Comparison of ENCODE assay signal across 9 cellular contexts in genomic region chr6:158536084-158536890, GRCh38. TPM values are rescaled to one million over a fixed set of nuclear protein-coding genes. Genes with fewer than 3 reads are reported as not detected.
DNase-seq lines count a peak whose midpoint lies in the region; ATAC-seq, FAIRE-seq and TF ChIP-seq lines count a peak whose summit lies in the region.
"Had no signal": no experiment of that assay in that cellular context is flagged by ENCODE, and none has a peak within 500 bp of the region (broad histone marks: within the 10 kb centered on the region; RNA-seq: fewer than 3 reads in every experiment).

No MANE protein-coding gene starts in this region.

- ATAC-seq in GM21526 (IDR thresholded peaks at IDR 0.05; ENCODE audit: low FRiP score, unreplicated experiment) (no peak), GM18867 (IDR thresholded peaks at IDR 0.05; ENCODE audit: unreplicated experiment) (no peak)

- intact Hi-C loops in breast epithelium (cut with DNase I; ENCODE audit: low total_unique reads): no loop called here

- H3K9ac ChIP-seq in iPS-20b (ENCODE audit: low read depth, low read length): no peak overlapping the region

- H3K27ac ChIP-seq in WERI-Rb-1 (peak overlapping the region; percentile 90), breast epithelium (no peak overlapping the region), iPS-20b (ENCODE audit: low read length) (no peak overlapping the region), small intestine (ENCODE audit: low read depth in 1 of 2, low read length in 1 of 2) (no peak overlapping the region)

- WGBS in small intestine, 3 donors: 0 to 1% (median 0%) methylated on average over 60 to 75 of the region's 75 CpGs

- no peaks in the 10 kb centered on the region for H3K9me3 ChIP-seq in WERI-Rb-1 (ENCODE audit: severe bottlenecking)
- no peaks in the 10 kb centered on the region for H3K9me3 ChIP-seq in breast epithelium
- no peaks in the 10 kb centered on the region for H3K9me3 ChIP-seq in iPS-20b (ENCODE audit: insufficient read depth, low read depth, low read length)
- H3K9me3 ChIP-seq in small intestine (ENCODE audit: control insufficient read depth, low read depth): no peaks in the 10 kb centered on the region

- DNase-seq in GM12891 (ENCODE audit: insufficient read length, low spot score) (peak; percentile 80), NCI-H1694 (lab: John Stamatoyannopoulos, UW) (peak; percentile 11), WERI-Rb-1 (peak; percentile 81), breast epithelium (ENCODE audit: low spot score in 2 of 2) (peak in 1 of 2 donors; percentile 77), small intestine (peak; percentile 71)

- no peaks in the 10 kb centered on the region for H3K4me1 ChIP-seq in breast epithelium
- peaks cover 2% of the 10 kb centered on the region; the same call in 1 of the 2 replicates for H3K4me1 ChIP-seq in iPS-20b (ENCODE audit: insufficient read depth, low read length)
- peaks cover 0 to 3% of the 10 kb centered on the region in 2 donors for H3K4me1 ChIP-seq in small intestine (ENCODE audit: control insufficient read depth in 2 of 2, insufficient read depth in 1 of 2, low read depth in 1 of 2, low read length in 1 of 2)

- TF ChIP-seq CTCF in WERI-Rb-1 (IDR thresholded peaks at IDR 0.05; ENCODE audit: low read depth, low read length) (no peak), breast epithelium (IDR thresholded peaks at IDR 0.05) (no peak)

- H3K27me3 ChIP-seq in WERI-Rb-1 (ENCODE audit: insufficient read depth, low read depth, severe bottlenecking) (no peaks in the 10 kb centered on the region), breast epithelium (no peaks in the 10 kb centered on the region), iPS-20b (ENCODE audit: insufficient read depth, low read length) (peaks cover 25% of the 10 kb centered on the region), small intestine (ENCODE audit: control insufficient read depth in 2 of 2, insufficient read depth in 2 of 2, low read length in 2 of 2) (peaks cover 4 to 10% of the 10 kb centered on the region in 2 donors)

- H3K4me3 ChIP-seq in WERI-Rb-1 (ENCODE audit: low read depth, low read length) (peak overlapping the region; percentile 62), breast epithelium (peak overlapping the region; percentile 48 to 79 (median 60)), iPS-20b (ENCODE audit: low read length) (peak overlapping the region; percentile 71), small intestine (ENCODE audit: low read depth in 1 of 2, low read length in 2 of 2) (peak overlapping the region; percentile 20 to 47)

- FAIRE-seq in GM12891 (lab: Jason Lieb, UNC): peak; percentile 31
- FAIRE-seq in small intestine (lab: Jason Lieb, UNC): no peak
- FAIRE-seq: colon had no signal

- no peak for TF ChIP-seq POLR2A in GM12891 (IDR thresholded peaks at IDR 0.05; ENCODE audit: low read depth, low read length)
- TF ChIP-seq POLR2A in breast epithelium (IDR thresholded peaks at IDR 0.05): no peak

- H3K36me3 ChIP-seq in WERI-Rb-1 (peaks cover 26% of the 10 kb centered on the region), breast epithelium (no peaks in the 10 kb centered on the region), iPS-20b (ENCODE audit: insufficient read depth, low read depth, low read length) (no peaks in the 10 kb centered on the region), small intestine (ENCODE audit: control insufficient read depth in 2 of 2, insufficient read depth in 2 of 2, low read length in 2 of 2) (no peaks in the 10 kb centered on the region)

TF ChIP-seq in GM12891, 5 proteins besides CTCF, POLR2A, EP300 and RAD21:
- TF ChIP-seq SPI1 (IDR thresholded peaks at IDR 0.05; ENCODE audit: low read depth, low read length): 0 out of 2 replicates have a peak, but pooled peaks have one; percentile 11
- no peak for TF ChIP-seq TAF1 (IDR thresholded peaks at IDR 0.05; ENCODE audit: low read depth, low read length)

RNA-seq across cellular contexts. Expression of gene TMEM181, which starts 23.6 kb away (rescaled TPM):
- 1.5 TPM for polyA plus RNA-seq in GM12891 (2012; ENCODE audit: low read depth, missing spikeins)
- total RNA-seq in breast epithelium: 10 to 100 TPM; 17.0 to 29.3 (median 28.5) TPM
- polyA plus RNA-seq in small intestine: 10 to 100 TPM; 14.9 to 20.1 (median 18.1) TPM
